ENCODE assay signal across 14 cellular contexts in the genomic region with DNA sequence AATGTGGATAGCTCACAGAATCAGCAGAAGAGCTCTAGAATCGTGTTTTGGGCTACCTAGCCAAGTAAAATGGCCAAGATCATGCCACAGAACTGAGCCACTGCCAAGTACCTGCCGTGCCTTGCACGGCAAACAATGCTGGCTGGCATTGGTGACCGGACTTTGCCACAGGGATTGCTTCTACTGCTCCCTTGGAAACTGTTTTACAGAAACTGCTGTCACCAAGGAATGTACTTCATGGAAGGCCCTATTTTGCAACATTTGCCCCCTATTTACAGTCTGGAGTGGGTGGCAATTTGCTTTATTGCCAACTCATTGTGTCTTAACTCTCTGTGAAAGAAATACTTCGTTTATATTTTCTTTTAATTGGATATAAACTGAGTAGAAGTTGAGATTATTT. TPM values are rescaled to one million over a fixed set of nuclear protein-coding genes. Genes with fewer than 3 reads are reported as not detected.
A peak's percentile ranks its signal among the peaks of the same experiment; 100 is the strongest.
DNase-seq lines count a peak whose midpoint lies in the region; ATAC-seq and TF ChIP-seq lines count a peak whose summit lies in the region.
"Had no signal": no experiment of that assay in that cellular context is flagged by ENCODE, and none has a peak within 500 bp of the region (broad histone marks: within the 10 kb centered on the region; RNA-seq: fewer than 3 reads in every experiment).

No MANE protein-coding gene starts in this region.

- CTCF ChIA-PET in MCF 10A (lab: Yijun Ruan, JAX), result interaction anchor here (1.2 kb wide), 1 partner anchor 13 kb away, joined by 4 read pairs; no protein-coding TSS in a partner anchor
- CTCF ChIA-PET in CD8-positive, alpha-beta memory T cell (lab: Charles Lee), result no interaction called here

- no peak overlapping the region for H2AK5ac ChIP-seq in H9 (ENCODE audit: insufficient read length, low read length)

- H3K27me3 Mint-ChIP-seq in MCF 10A (ENCODE audit: insufficient read depth, unreplicated experiment) (no peaks in the 10 kb centered on the region), H9 (ENCODE audit: low read depth) (no peaks in the 10 kb centered on the region)
- no peaks in the 10 kb centered on the region for H3K27me3 Mint-ChIP-seq in CD8-positive, alpha-beta memory T cell
- H3K27me3 Mint-ChIP-seq: brain; stimulated activated naive CD8-positive, alpha-beta T cell treated with anti-CD3 and anti-CD28 coated beads, Interleukin-15, Interleukin-2, amounts not matched to agents 100 ng/mL and 50 ng/mL, for 24 hours had no signal

- H3T11ph ChIP-seq in H9 (ENCODE audit: low read length), result no peak overlapping the region

- POLR2A ChIA-PET in MCF 10A (lab: Yijun Ruan, JAX), result interaction anchor here (0.6 to 1.5 kb wide), 5 partner anchors 8 to 308 kb away, joined by 3 to 4 read pairs (median 3); a partner anchor contains a TSS
- POLR2A ChIA-PET in CD8-positive, alpha-beta memory T cell (lab: Charles Lee), result no interaction called here

- no peaks in the 10 kb centered on the region for H3K36me3 Mint-ChIP-seq in MCF 10A (ENCODE audit: insufficient read depth, unreplicated experiment)
- peaks cover 4 to 5% (median 4%) of the 10 kb centered on the region in 3 experiments; a peak in 6 of 7 replicates for H3K36me3 Mint-ChIP-seq in H9 (ENCODE audit: insufficient read depth in 1 of 3, low read depth in 3 of 3)
- H3K36me3 Mint-ChIP-seq in CD8-positive, alpha-beta memory T cell, result peaks cover 7 to 11% (median 7%) of the 10 kb centered on the region in 3 donors

- no peak overlapping the region for H3K14ac ChIP-seq in H9 (ENCODE audit: insufficient read depth, low read length)

- no peak overlapping the region for H4K91ac ChIP-seq in H9 (ENCODE audit: insufficient read length, low read depth, low read length)

- H3K18ac ChIP-seq in H9 (ENCODE audit: insufficient read length, low read depth, low read length), result no peak overlapping the region

- H3K4me3 ChIP-seq in left lung, result no peak overlapping the region
- peak overlapping the region; percentile 34 for H3K4me3 ChIP-seq in thoracic aorta
- H3K4me3 ChIP-seq in CD8-positive, alpha-beta memory T cell (ENCODE audit: low read length), result no peak overlapping the region

- H3K9me3 ChIP-seq in left lung (no peaks in the 10 kb centered on the region), thoracic aorta (no peaks in the 10 kb centered on the region), H9 (ENCODE audit: control insufficient read depth, low read depth, low read length) (no peaks in the 10 kb centered on the region)
- H3K9me3 ChIP-seq in CD8-positive, alpha-beta memory T cell (ENCODE audit: low read length), result no peaks in the 10 kb centered on the region
- H3K9me3 ChIP-seq: esophagus squamous epithelium had no signal

- peak overlapping the region; percentile 38 to 53 for H3K27ac ChIP-seq in left lung
- H3K27ac ChIP-seq in thoracic aorta, result peak overlapping the region in 1 of 2 donors; percentile 22
- H3K27ac ChIP-seq in H9 (ENCODE audit: insufficient read length, low read depth, low read length), result no peak overlapping the region
- H3K27ac ChIP-seq in CD8-positive, alpha-beta memory T cell (ENCODE audit: low read depth, low read length), result no peak overlapping the region
- H3K27ac ChIP-seq: KMS-11 had no signal

- H4K8ac ChIP-seq in H9 (replicated peaks; ENCODE audit: insufficient read length, low read depth, low read length), result no peak overlapping the region

- H2AFZ ChIP-seq in H9 (ENCODE audit: low read length), result no peak overlapping the region

- H3K9me3 Mint-ChIP-seq in MCF 10A (ENCODE audit: unreplicated experiment) (no peaks in the 10 kb centered on the region), H9 (0 out of 5 replicates have a peak, but pooled peaks cover 0 to 2% of the 10 kb centered on the region in 2 experiments)
- no peaks in the 10 kb centered on the region for H3K9me3 Mint-ChIP-seq in CD8-positive, alpha-beta memory T cell

- no peaks in the 10 kb centered on the region for H3K79me1 ChIP-seq in H9 (ENCODE audit: insufficient read depth, low read depth, low read length, poor library complexity, severe bottlenecking)

- H2BK20ac ChIP-seq in H9 (ENCODE audit: low read depth, low read length, poor library complexity, severe bottlenecking), result no peak overlapping the region

- TF ChIP-seq CTCF in MCF 10A (IDR thresholded peaks at IDR 0.05; ENCODE audit: unreplicated experiment) (no peak), left lung (IDR thresholded peaks at IDR 0.05) (no peak), thoracic aorta (IDR thresholded peaks at IDR 0.05) (no peak), H9 (conservative IDR thresholded peaks at IDR 0.05) (no peak)

- H3K27me3 ChIP-seq in left lung, result no peaks in the 10 kb centered on the region
- H3K27me3 ChIP-seq in thoracic aorta (replicated peaks; ENCODE audit: insufficient read depth), result no peaks in the 10 kb centered on the region
- H3K27me3 ChIP-seq in H9 (ENCODE audit: insufficient read depth, low read length), result no peaks in the 10 kb centered on the region
- no peaks in the 10 kb centered on the region for H3K27me3 ChIP-seq in CD8-positive, alpha-beta memory T cell (ENCODE audit: insufficient read depth, low read length, poor library complexity, severe bottlenecking)
- H3K27me3 ChIP-seq: esophagus squamous epithelium had no signal

- H3K36me3 ChIP-seq in left lung (no peaks in the 10 kb centered on the region), thoracic aorta (no peaks in the 10 kb centered on the region)
- H3K36me3 ChIP-seq in CD8-positive, alpha-beta memory T cell (ENCODE audit: insufficient read depth, low read length), result no peaks in the 10 kb centered on the region
- H3K36me3 ChIP-seq: esophagus squamous epithelium had no signal

- no peak overlapping the region for H4K5ac ChIP-seq in H9 (ENCODE audit: insufficient read length, low read depth, low read length)

- no peak overlapping the region for H2BK12ac ChIP-seq in H9 (ENCODE audit: insufficient read length, low read depth, low read length)

- H2BK120ac ChIP-seq in H9 (ENCODE audit: low read depth, low read length, poor library complexity, severe bottlenecking), result no peak overlapping the region

- H3K4me2 ChIP-seq in H9 (ENCODE audit: insufficient read depth, insufficient read length, low read length), result no peak overlapping the region
- H3K4me2 ChIP-seq: KMS-11 had no signal

- H3K27ac Mint-ChIP-seq in MCF 10A (ENCODE audit: low read depth, unreplicated experiment) (no peak overlapping the region), H9 (no peak overlapping the region)
- H3K27ac Mint-ChIP-seq in CD8-positive, alpha-beta memory T cell, result peak overlapping the region in 2 of 8 donors; percentile 36 to 56
- H3K27ac Mint-ChIP-seq: stimulated activated naive CD8-positive, alpha-beta T cell treated with anti-CD3 and anti-CD28 coated beads, Interleukin-15, Interleukin-2, amounts not matched to agents 100 ng/mL and 50 ng/mL, for 24 hours had no signal

- H3K4me3 Mint-ChIP-seq in MCF 10A (ENCODE audit: unreplicated experiment), result no peak overlapping the region
- H3K4me3 Mint-ChIP-seq in H9, result no peak overlapping the region
- H3K4me3 Mint-ChIP-seq in CD8-positive, alpha-beta memory T cell, result no peak overlapping the region
- H3K4me3 Mint-ChIP-seq: brain; stimulated activated naive CD8-positive, alpha-beta T cell treated with anti-CD3 and anti-CD28 coated beads, Interleukin-15, Interleukin-2, amounts not matched to agents 100 ng/mL and 50 ng/mL, for 24 hours had no signal

- H4K20me1 ChIP-seq in H9 (ENCODE audit: control insufficient read depth, insufficient read depth, insufficient read length), result no peaks in the 10 kb centered on the region

- DNase-seq in NCI-H2029 (lab: John Stamatoyannopoulos, UW), result peak; percentile 35
- DNase-seq in NCI-H2029 treated with DMSO at 0.1 percent for 48 hours (lab: John Stamatoyannopoulos, UW), result no peak
- peak; percentile 57 for DNase-seq in MCF 10A (ENCODE audit: unreplicated experiment)
- DNase-seq in left lung, result peak in 1 of 2 donors; percentile 60
- no peak for DNase-seq in thoracic aorta (ENCODE audit: low spot score)
- no peak for DNase-seq in H9
- no peak for DNase-seq in CD8-positive, alpha-beta memory T cell
- DNase-seq in NCI-H226, result no peak
- DNase-seq: esophagus squamous epithelium; SHP77; stimulated activated CD4-positive, alpha-beta T cell treated with anti-CD3 and anti-CD28 coated beads, Interleukin-4, amount 100 ng/mL, for 1 hour had no signal

- no peak overlapping the region for H2BK15ac ChIP-seq in H9 (ENCODE audit: low read depth, low read length)

- no peak overlapping the region for H3K23ac ChIP-seq in H9 (ENCODE audit: insufficient read length, low read depth, low read length)

- peak; percentile 87 for ATAC-seq in left lung
- ATAC-seq in thoracic aorta (ENCODE audit: insufficient number of reproducible peaks, low FRiP score, low read depth), result peak; percentile 43

- BruUV-seq in MCF 10A (replicated peaks; lab: Mats Ljungman, UMichigan), result no TSS peak

- intact Hi-C loops in MCF 10A (cut with micrococcal nuclease) (no loop called here), left lung (cut with DNase I) (no loop called here)

- H3K4me1 ChIP-seq in left lung (peaks cover 5 to 29% of the 10 kb centered on the region in 2 donors), thoracic aorta (ENCODE audit: control insufficient read depth in 1 of 2, low read depth in 2 of 2) (peaks cover 6 to 24% of the 10 kb centered on the region in 2 donors), H9 (ENCODE audit: insufficient read depth, low read length) (no peaks in the 10 kb centered on the region; the same call in 1 of the 2 replicates)
- H3K4me1 ChIP-seq in CD8-positive, alpha-beta memory T cell (ENCODE audit: insufficient read depth, low read length), result peaks cover 18% of the 10 kb centered on the region

- H3K9ac ChIP-seq in H9 (ENCODE audit: extremely low read depth, insufficient read length, low read length), result no peak overlapping the region
- H3K9ac ChIP-seq: KMS-11 had no signal

- no peak overlapping the region for H3K56ac ChIP-seq in H9 (ENCODE audit: insufficient read length, low read depth, low read length)

- WGBS in H9 (ENCODE audit: extremely low coverage, insufficient read length, low lambda C conversion rate), result no CpG with 5 or more reads among the region's 5 CpGs

- H3K79me2 ChIP-seq in H9 (ENCODE audit: insufficient read depth, low read length), result no peaks in the 10 kb centered on the region

- H3K4ac ChIP-seq in H9 (ENCODE audit: low read depth, low read length), result no peak overlapping the region

- H3K23me2 ChIP-seq in H9 (ENCODE audit: insufficient read length, low read depth, low read length, poor library complexity, severe bottlenecking), result no peaks in the 10 kb centered on the region

- H2BK5ac ChIP-seq in H9 (ENCODE audit: insufficient read length, low read length), result no peak overlapping the region

- H3K4me1 Mint-ChIP-seq in MCF 10A (ENCODE audit: insufficient read depth, unreplicated experiment) (peaks cover 6% of the 10 kb centered on the region), H9 (peaks cover 13 to 16% of the 10 kb centered on the region in 2 experiments)
- peaks cover 30 to 60% (median 58%) of the 10 kb centered on the region in 3 donors for H3K4me1 Mint-ChIP-seq in CD8-positive, alpha-beta memory T cell
- H3K4me1 Mint-ChIP-seq: brain had no signal

RNA-seq across cellular contexts. Expression of a gene that starts 49.0 kb away (rescaled TPM):
- total RNA-seq in MCF 10A (2022) (11.0 and 15.3 TPM in 2 replicates), left lung (10 to 100 TPM in 1 of 2 donors, 1 to 10 TPM in 1; 9.0 to 13.5 TPM), thoracic aorta (10 to 100 TPM; 20.6 to 27.1 TPM), H9 (2021) (13.4 and 13.9 TPM in 2 replicates)
- 10 to 100 TPM; 36.4 to 39.7 TPM for total RNA-seq in CD8-positive, alpha-beta memory T cell
- polyA plus RNA-seq in CD8-positive, alpha-beta memory T cell, result 22.0 TPM

RNA-seq across cellular contexts. Expression of a gene that starts 55.8 kb away (rescaled TPM):
- total RNA-seq in MCF 10A (2022) (9.9 and 10.1 TPM in 2 replicates), left lung (10 to 100 TPM; 24.7 to 30.1 TPM), thoracic aorta (10 to 100 TPM; 36.6 to 38.1 TPM), H9 (2021) (9.1 and 9.8 TPM in 2 replicates)
- total RNA-seq in CD8-positive, alpha-beta memory T cell, result under 1 TPM; 0.31 to 0.42 TPM
- polyA plus RNA-seq in CD8-positive, alpha-beta memory T cell, result 0.49 TPM

Comparison
In these comparisons a context has a peak if more than half of its experiments do, and no peak if none do; other contexts are left out.
1. DNase-seq: peak in NCI-H2029 (single experiment) and MCF 10A (single experiment); none in NCI-H2029 treated with DMSO at 0.1 percent for 48 hours (single experiment), thoracic aorta (single experiment), H9 (single experiment), CD8-positive, alpha-beta memory T cell (0 of 5) and NCI-H226 (single experiment).
2. H3K27ac ChIP-seq: peak in left lung (2 of 2); none in H9 (single experiment) and CD8-positive, alpha-beta memory T cell (single experiment).